ENCODE assay signal across 8 cellular contexts in the genomic region with DNA sequence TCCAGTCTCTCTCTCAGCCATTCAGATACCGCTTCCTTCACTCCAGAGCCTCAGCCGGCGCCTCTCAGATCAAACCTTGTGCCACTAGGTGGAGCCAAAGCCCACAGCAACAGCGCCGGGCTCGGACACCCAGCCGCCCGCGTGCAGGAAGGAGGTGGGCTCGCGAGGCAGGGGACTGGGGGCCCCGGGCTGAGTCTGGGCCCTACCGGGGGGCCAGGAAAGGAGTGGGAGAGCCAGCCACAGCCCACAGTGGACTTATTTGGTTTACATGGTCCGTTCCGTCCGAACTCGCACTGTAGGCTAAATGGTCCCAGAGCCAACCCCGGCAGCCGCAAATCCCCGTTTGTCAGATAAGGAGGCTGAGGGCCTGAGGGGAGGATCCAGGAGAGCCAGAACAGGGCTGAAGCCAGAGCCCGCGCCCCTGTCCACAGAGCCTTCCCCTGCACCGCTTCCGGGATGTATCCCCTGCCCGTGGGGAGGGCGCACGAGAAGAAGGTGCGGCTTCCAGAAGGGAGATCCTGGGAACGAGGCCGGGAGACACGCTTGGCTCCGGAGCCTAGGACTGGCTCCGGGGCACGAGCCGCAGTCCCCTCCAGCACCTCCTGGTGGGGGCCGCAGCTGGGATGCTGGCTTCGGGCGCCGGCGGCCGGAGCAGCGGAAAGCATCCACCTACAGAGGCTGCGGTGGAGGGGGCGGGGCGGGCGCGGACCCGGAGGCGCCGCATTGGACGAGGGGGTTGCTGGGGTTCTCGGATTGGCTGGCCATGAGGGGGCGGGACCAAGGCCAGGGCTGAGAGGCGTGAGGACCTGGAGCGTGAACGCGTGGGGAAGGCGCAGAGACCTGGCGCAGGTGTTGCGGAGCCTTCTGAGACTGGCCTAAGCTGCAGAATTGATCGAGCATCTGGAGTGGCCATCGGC. TPM values are rescaled to one million over a fixed set of nuclear protein-coding genes. Genes with fewer than 3 reads are reported as not detected.
A peak's percentile ranks its signal among the peaks of the same experiment; 100 is the strongest.
DNase-seq lines count a peak whose midpoint lies in the region; ATAC-seq, FAIRE-seq and TF ChIP-seq lines count a peak whose summit lies in the region.

No MANE protein-coding gene starts in this region.

- no peak overlapping the region for H3K56ac ChIP-seq in H1 (replicated peaks; ENCODE audit: insufficient read length, low read depth, low read length)

- H2AFZ ChIP-seq in H1 (ENCODE audit: low read length), result peak overlapping the region; percentile 87; the same call in 1 of the 2 replicates

- no peak overlapping the region for H2AK5ac ChIP-seq in H1 (ENCODE audit: low read depth, low read length)

- FAIRE-seq in HTR-8/SVneo (lab: Jason Lieb, UNC) (peak; percentile 58), H1 (lab: Jason Lieb, UNC) (peak; percentile 36)

- peak in 1 of 2 experiments; percentile 44; a peak in 1 of 3 replicates for TF ChIP-seq POLR2A in H1 (IDR thresholded peaks at IDR 0.05; ENCODE audit: control extremely low read depth in 1 of 2, low read depth in 2 of 2, low read length in 2 of 2)

- no peak overlapping the region; a peak in 2 of 7 replicates for H3K9ac ChIP-seq in H1 (replicated peaks in 1 of 4; ENCODE audit: extremely low read depth in 1 of 4, low read depth in 3 of 4, low read length in 3 of 4)

- H4K91ac ChIP-seq in H1 (replicated peaks; ENCODE audit: insufficient read length, low read length), result peak overlapping the region; percentile 83

- no peak overlapping the region; the same call in 1 of the 2 replicates for H4K8ac ChIP-seq in H1 (ENCODE audit: extremely low read depth, insufficient read depth, low read length)

- 0 out of 2 replicates have a peak overlapping the region, but pooled peaks have one; percentile 43 for H2BK20ac ChIP-seq in H1 (ENCODE audit: low read length)

- H3K14ac ChIP-seq in H1 (ENCODE audit: insufficient read length), result no peak overlapping the region

- TF ChIP-seq RAD21 in H1 (IDR thresholded peaks at IDR 0.05 in 1 of 2, conservative IDR thresholded peaks at IDR 0.05 in 1 of 2; ENCODE audit: low read depth in 2 of 2, low read length in 2 of 2), result peak; percentile 92 to 94

- POLR2A ChIA-PET in H1 (lab: Charles Lee; ENCODE audit: partially characterized antibody), result interaction anchor here (0.9 to 3.1 kb wide), 5 partner anchors 10 to 112 kb away, joined by 3 to 9 read pairs (median 3); no protein-coding TSS in a partner anchor

- H2BK120ac ChIP-seq in H1 (replicated peaks; ENCODE audit: low read depth, low read length), result no peak overlapping the region

- peak overlapping the region; percentile 65 for H3K4ac ChIP-seq in H1 (replicated peaks; ENCODE audit: insufficient read length, low read depth, low read length)

- no peaks in the 10 kb centered on the region for H3K9me3 ChIP-seq in H1 (ENCODE audit: insufficient read depth in 2 of 2, low read depth in 1 of 2, low read length in 1 of 2)

- peak overlapping the region; percentile 37 to 74 (median 62) for H3K4me3 ChIP-seq in H1 (ENCODE audit: extremely low read depth in 1 of 4, insufficient read depth in 2 of 4, low read depth in 3 of 4, low read length in 4 of 4)

- peak; percentile 46 for ATAC-seq in GM21367 (IDR thresholded peaks at IDR 0.05; ENCODE audit: unreplicated experiment)

- no peaks in the 10 kb centered on the region for H3K79me2 ChIP-seq in H1 (ENCODE audit: control insufficient read depth in 1 of 2, insufficient read depth in 2 of 2, low read length in 2 of 2)

- H3K23ac ChIP-seq in H1 (ENCODE audit: insufficient read length), result no peak overlapping the region

- 1% methylated on average over 58 of the region's 62 CpGs; no CpG with 5 or more reads in 1 of the 2 experiments for WGBS in H1 (ENCODE audit: extremely low coverage in 1 of 2, insufficient coverage in 1 of 2, insufficient read length in 1 of 2, insufficient replicate concordance in 2 of 2, low coverage in 1 of 2, low lambda C conversion rate in 2 of 2, missing lambda C conversion rate in 1 of 2), 2 experiments

- peak overlapping the region; percentile 92 for H4K5ac ChIP-seq in H1 (ENCODE audit: insufficient read length, low read depth, low read length)

- peak overlapping the region; percentile 98; the same call in 1 of the 2 replicates for H2BK15ac ChIP-seq in H1 (ENCODE audit: low read length)

- peak overlapping the region; percentile 87; the same call in 1 of the 2 replicates for H2BK12ac ChIP-seq in H1 (ENCODE audit: low read depth, low read length)

- H3K27me3 ChIP-seq in H1 (replicated peaks in 1 of 4; ENCODE audit: control insufficient read depth in 3 of 4, extremely low read depth in 1 of 4, insufficient read depth in 3 of 4, low read length in 3 of 4), result peaks cover 0 to 3% (median 0%) of the 10 kb centered on the region in 4 experiments; a peak in 3 of 7 replicates

- H4K20me1 ChIP-seq in H1 (replicated peaks in 1 of 2; ENCODE audit: control insufficient read depth in 1 of 2, insufficient read depth in 2 of 2, low read length in 2 of 2), result no peaks in the 10 kb centered on the region

- H3K4me2 ChIP-seq in H1 (ENCODE audit: insufficient read depth in 1 of 2, low read depth in 2 of 2, low read length in 2 of 2), result peak overlapping the region; percentile 76 to 99

- peaks cover 4 to 15% (median 9%) of the 10 kb centered on the region in 4 experiments for H3K4me1 ChIP-seq in H1 (replicated peaks in 1 of 4; ENCODE audit: control insufficient read depth in 3 of 4, insufficient read depth in 4 of 4, low read length in 3 of 4)

- peak overlapping the region; percentile 99 for H3K18ac ChIP-seq in H1 (ENCODE audit: extremely low read depth, low read length)

- DNase-seq in COLO829 (ENCODE audit: low spot score) (peak; percentile 76), HTR-8/SVneo (ENCODE audit: insufficient read length, low spot score) (peak; percentile 90), NK-92 (lab: John Stamatoyannopoulos, UW; ENCODE audit: unreplicated experiment) (peak; percentile 39), H1 (ENCODE audit: low read depth in 1 of 2, low spot score in 2 of 2) (peak; percentile 79 to 97), mesenteric fat pad (ENCODE audit: low spot score) (peak; percentile 96)
- peak; percentile 96 for DNase-seq in activated CD8-positive, alpha-beta memory T cell treated with anti-CD3 and anti-CD28 coated beads for 24 hours
- peak; percentile 90 for DNase-seq in stimulated activated CD8-positive, alpha-beta memory T cell treated with anti-CD3 and anti-CD28 coated beads, Interleukin-12 subunit alpha, Interleukin-12 subunit beta, amount 100 ng/mL, for 4 hours (ENCODE audit: low read depth)

- TF ChIP-seq EP300 in H1 (IDR thresholded peaks at IDR 0.05; ENCODE audit: borderline replicate concordance in 1 of 2, low read depth in 2 of 2, low read length in 2 of 2), result no peak

- TF ChIP-seq CTCF in H1 (IDR thresholded peaks at IDR 0.05; ENCODE audit: control extremely low read depth in 1 of 3, insufficient read depth in 1 of 3, low read depth in 1 of 3, low read length in 3 of 3), result peak; percentile 85 to 93 (median 90)

- H2BK5ac ChIP-seq in H1 (ENCODE audit: low read depth, low read length), result peak overlapping the region; percentile 92

- no peak overlapping the region for H3K27ac ChIP-seq in H1 (ENCODE audit: low read depth, low read length)

- CTCF ChIA-PET in H1 (lab: Charles Lee; ENCODE audit: partially characterized antibody), result interaction anchor here (0.6 to 36.8 kb wide), 33 partner anchors 10 to 368 kb away, joined by 3 to 1311 read pairs (median 5); a partner anchor contains a TSS

- H3K23me2 ChIP-seq in H1 (ENCODE audit: low read depth, low read length), result peaks cover 6% of the 10 kb centered on the region; the same call in 1 of the 2 replicates

- no peaks in the 10 kb centered on the region; the same call in 1 of the 2 replicates for H3K79me1 ChIP-seq in H1 (ENCODE audit: low read depth, low read length)

- H3K36me3 ChIP-seq in H1 (ENCODE audit: control insufficient read depth in 2 of 4, insufficient read depth in 4 of 4, low read length in 3 of 4), result no peaks in the 10 kb centered on the region

TF ChIP-seq in H1, 55 proteins besides CTCF, POLR2A, EP300 and RAD21 (continues in another document):
- TF ChIP-seq SP2 (IDR thresholded peaks at IDR 0.05; ENCODE audit: low read length) (peak; percentile 43; the same call in 1 of the 2 replicates), CTBP2 (IDR thresholded peaks at IDR 0.05; ENCODE audit: borderline replicate concordance, insufficient read depth, insufficient read length, low read length) (no peak), BRCA1 (IDR thresholded peaks at IDR 0.05; ENCODE audit: low read depth, low read length) (no peak), BACH1 (IDR thresholded peaks at IDR 0.05; ENCODE audit: low read length) (0 out of 2 replicates have a peak, but pooled peaks have one; percentile 22)
- TF ChIP-seq, protein P1, sequence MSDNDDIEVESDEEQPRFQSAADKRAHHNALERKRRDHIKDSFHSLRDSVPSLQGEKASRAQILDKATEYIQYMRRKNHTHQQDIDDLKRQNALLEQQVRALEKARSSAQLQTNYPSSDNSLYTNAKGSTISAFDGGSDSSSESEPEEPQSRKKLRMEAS (IDR thresholded peaks at IDR 0.05), result peak; percentile 89
- TF ChIP-seq, protein P2, sequence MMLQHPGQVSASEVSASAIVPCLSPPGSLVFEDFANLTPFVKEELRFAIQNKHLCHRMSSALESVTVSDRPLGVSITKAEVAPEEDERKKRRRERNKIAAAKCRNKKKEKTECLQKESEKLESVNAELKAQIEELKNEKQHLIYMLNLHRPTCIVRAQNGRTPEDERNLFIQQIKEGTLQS (IDR thresholded peaks at IDR 0.05; ENCODE audit: insufficient read depth, low read depth, low read length), result no peak

RNA-seq across cellular contexts. Expression of a gene that starts 6.5 kb away (rescaled TPM):
- total RNA-seq in H1 (2021; fragmentation: NEBNext Ultra II Directional; extraction: Animal tissue kit (Norgen Biotek cat#: 25700)), result 1.9 and 3.3 TPM in 2 replicates
- 7.2 and 7.5 TPM in 2 replicates for polyA plus RNA-seq in H1 (2011; rRNA removed)
- 6.9 TPM for polyA plus RNA-seq in H1 (2011; cell fraction: cytosol; rRNA removed)
- polyA plus RNA-seq in H1 (2011; cell fraction: nucleus; rRNA removed), result 7.1 TPM
- polyA plus RNA-seq in H1 (2012, experiment 1 of 2), result 3.6 to 5.9 TPM (median 4.9 TPM) in 4 replicates
- 4.9 TPM for polyA plus RNA-seq in H1 (2012, experiment 2 of 2)
- 2.0 TPM for polyA plus RNA-seq in H1 (2013, experiment 1 of 2)
- polyA plus RNA-seq in H1 (2013, experiment 2 of 2), result 2.0 TPM
- 6.3 and 7.6 TPM in 2 replicates for polyA minus RNA-seq in H1 (2011; rRNA and poly(A)+ RNA removed)
- polyA minus RNA-seq in H1 (2011; cell fraction: cytosol; rRNA and poly(A)+ RNA removed), result 4.3 TPM
- polyA minus RNA-seq in H1 (2011; cell fraction: nucleus; rRNA and poly(A)+ RNA removed), result 2.8 TPM
- total RNA-seq in mesenteric fat pad, result 1.9 TPM

RNA-seq across cellular contexts. Expression of a gene that starts 59.8 kb away (rescaled TPM):
- 14.6 and 15.0 TPM in 2 replicates for total RNA-seq in H1 (2021; fragmentation: NEBNext Ultra II Directional; extraction: Animal tissue kit (Norgen Biotek cat#: 25700))
- 10.7 and 13.4 TPM in 2 replicates for polyA plus RNA-seq in H1 (2011; rRNA removed)
- polyA plus RNA-seq in H1 (2011; cell fraction: cytosol; rRNA removed), result 10.9 TPM
- 19.2 TPM for polyA plus RNA-seq in H1 (2011; cell fraction: nucleus; rRNA removed)
- polyA plus RNA-seq in H1 (2012, experiment 1 of 2), result 10.5 to 14.0 TPM (median 12.0 TPM) in 4 replicates
- polyA plus RNA-seq in H1 (2012, experiment 2 of 2), result 11.5 TPM
- polyA plus RNA-seq in H1 (2013, experiment 1 of 2), result 16.7 TPM
- polyA plus RNA-seq in H1 (2013, experiment 2 of 2), result 16.7 TPM
- 10.7 and 12.5 TPM in 2 replicates for polyA minus RNA-seq in H1 (2011; rRNA and poly(A)+ RNA removed)
- polyA minus RNA-seq in H1 (2011; cell fraction: cytosol; rRNA and poly(A)+ RNA removed), result 4.6 TPM
- polyA minus RNA-seq in H1 (2011; cell fraction: nucleus; rRNA and poly(A)+ RNA removed), result 9.5 TPM
- 2.1 TPM for total RNA-seq in mesenteric fat pad

Comparison
In these comparisons a context has a peak if more than half of its experiments do, and no peak if none do; other contexts are left out.
1. DNase-seq: peak in every context shown above with its lines; median percentile 96 in activated CD8-positive, alpha-beta memory T cell treated with anti-CD3 and anti-CD28 coated beads for 24 hours; 96 in mesenteric fat pad; 90 in HTR-8/SVneo; 90 in stimulated activated CD8-positive, alpha-beta memory T cell treated with anti-CD3 and anti-CD28 coated beads, Interleukin-12 subunit alpha, Interleukin-12 subunit beta, amount 100 ng/mL, for 4 hours; 88 in H1; 76 in COLO829; 39 in NK-92.